In the genomic region with DNA sequence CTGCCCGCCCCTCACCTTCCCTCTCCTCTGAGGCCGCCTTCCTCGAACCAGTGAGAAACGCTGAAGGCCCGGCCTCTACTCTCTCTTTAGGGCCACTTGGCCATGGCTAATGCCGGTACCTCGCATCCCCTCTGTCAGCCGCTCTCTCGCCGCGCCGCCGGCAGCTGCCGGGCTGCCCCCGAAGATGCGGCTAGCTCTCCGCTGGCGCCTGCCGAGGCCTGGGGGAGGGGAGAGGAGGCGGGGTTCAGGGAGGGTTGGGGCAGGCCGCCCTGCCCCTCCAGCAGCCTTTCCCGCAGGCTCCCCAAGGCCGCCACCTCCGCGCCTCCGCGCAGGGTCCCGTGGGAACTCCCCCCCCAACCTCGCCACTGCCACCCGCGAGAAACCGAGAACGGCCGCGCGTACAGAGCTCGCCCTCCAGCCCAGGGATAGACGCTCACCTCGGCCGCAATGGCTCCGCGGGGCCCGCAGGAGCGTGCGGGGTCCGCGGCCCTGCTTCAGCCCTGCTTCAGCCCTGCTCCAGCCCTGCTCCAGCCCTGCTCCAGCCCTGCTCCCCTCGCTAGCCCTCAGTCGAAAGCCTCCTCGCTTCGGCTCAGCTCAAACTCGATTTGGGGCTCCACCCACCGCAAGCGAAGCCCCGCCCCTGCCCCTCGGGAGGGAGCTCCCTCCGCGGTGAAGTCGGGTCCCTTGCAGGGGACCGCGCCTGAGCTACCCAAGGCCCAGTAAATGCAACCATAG, we compare ENCODE assay signal across 8 cellular contexts.
DNase-seq lines count a peak whose midpoint lies in the region; ATAC-seq and TF ChIP-seq lines count a peak whose summit lies in the region.

A gene with protein sequence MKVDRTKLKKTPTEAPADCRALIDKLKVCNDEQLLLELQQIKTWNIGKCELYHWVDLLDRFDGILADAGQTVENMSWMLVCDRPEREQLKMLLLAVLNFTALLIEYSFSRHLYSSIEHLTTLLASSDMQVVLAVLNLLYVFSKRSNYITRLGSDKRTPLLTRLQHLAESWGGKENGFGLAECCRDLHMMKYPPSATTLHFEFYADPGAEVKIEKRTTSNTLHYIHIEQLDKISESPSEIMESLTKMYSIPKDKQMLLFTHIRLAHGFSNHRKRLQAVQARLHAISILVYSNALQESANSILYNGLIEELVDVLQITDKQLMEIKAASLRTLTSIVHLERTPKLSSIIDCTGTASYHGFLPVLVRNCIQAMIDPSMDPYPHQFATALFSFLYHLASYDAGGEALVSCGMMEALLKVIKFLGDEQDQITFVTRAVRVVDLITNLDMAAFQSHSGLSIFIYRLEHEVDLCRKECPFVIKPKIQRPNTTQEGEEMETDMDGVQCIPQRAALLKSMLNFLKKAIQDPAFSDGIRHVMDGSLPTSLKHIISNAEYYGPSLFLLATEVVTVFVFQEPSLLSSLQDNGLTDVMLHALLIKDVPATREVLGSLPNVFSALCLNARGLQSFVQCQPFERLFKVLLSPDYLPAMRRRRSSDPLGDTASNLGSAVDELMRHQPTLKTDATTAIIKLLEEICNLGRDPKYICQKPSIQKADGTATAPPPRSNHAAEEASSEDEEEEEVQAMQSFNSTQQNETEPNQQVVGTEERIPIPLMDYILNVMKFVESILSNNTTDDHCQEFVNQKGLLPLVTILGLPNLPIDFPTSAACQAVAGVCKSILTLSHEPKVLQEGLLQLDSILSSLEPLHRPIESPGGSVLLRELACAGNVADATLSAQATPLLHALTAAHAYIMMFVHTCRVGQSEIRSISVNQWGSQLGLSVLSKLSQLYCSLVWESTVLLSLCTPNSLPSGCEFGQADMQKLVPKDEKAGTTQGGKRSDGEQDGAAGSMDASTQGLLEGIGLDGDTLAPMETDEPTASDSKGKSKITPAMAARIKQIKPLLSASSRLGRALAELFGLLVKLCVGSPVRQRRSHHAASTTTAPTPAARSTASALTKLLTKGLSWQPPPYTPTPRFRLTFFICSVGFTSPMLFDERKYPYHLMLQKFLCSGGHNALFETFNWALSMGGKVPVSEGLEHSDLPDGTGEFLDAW (N-terminal part only) (minus strand): TSS at position 569 of the 735 bp plus-strand sequence. CDS start 32,612 bp downstream, outside the sequence.

- TF ChIP-seq CTCF in cardiac fibroblast (IDR thresholded peaks at IDR 0.05; ENCODE audit: low read depth, low read length) = no peak

- ATAC-seq in HG03103 (IDR thresholded peaks at IDR 0.05; ENCODE audit: low read depth, unreplicated experiment) = peak; percentile 34

- DNase-seq in NCI-H2029 (lab: John Stamatoyannopoulos, UW) (peak; percentile 30), NCI-H2029 treated with DMSO at 0.1 percent for 48 hours (lab: John Stamatoyannopoulos, UW) (no peak), NCI-H446 (lab: John Stamatoyannopoulos, UW) (peak; percentile 32 to 76), cardiac fibroblast (ENCODE audit: low read depth in 2 of 2) (peak; percentile 68 to 76), iris pigment epithelial cell (ENCODE audit: low read depth) (peak; percentile 60)
- DNase-seq in activated CD4-positive, CD25-positive, alpha-beta regulatory T cell (lab: John Stamatoyannopoulos, UW) = peak; percentile 50 to 72 (median 60)
- DNase-seq in stimulated activated CD4-positive, alpha-beta T cell treated with anti-CD3 and anti-CD28 coated beads, Interleukin-12 subunit alpha, Interleukin-12 subunit beta, amount 100 ng/mL, for 24 hours (ENCODE audit: low read depth in 2 of 2) = peak; percentile 58 to 81

- H3K4me3 ChIP-seq in cardiac fibroblast (replicated peaks in 1 of 2; ENCODE audit: low read depth in 2 of 2, low read length in 2 of 2) = peak within 1 kb of the TSS; percentile 60 to 67
